ENCODE assay signal across 11 cellular contexts in the genomic region with DNA sequence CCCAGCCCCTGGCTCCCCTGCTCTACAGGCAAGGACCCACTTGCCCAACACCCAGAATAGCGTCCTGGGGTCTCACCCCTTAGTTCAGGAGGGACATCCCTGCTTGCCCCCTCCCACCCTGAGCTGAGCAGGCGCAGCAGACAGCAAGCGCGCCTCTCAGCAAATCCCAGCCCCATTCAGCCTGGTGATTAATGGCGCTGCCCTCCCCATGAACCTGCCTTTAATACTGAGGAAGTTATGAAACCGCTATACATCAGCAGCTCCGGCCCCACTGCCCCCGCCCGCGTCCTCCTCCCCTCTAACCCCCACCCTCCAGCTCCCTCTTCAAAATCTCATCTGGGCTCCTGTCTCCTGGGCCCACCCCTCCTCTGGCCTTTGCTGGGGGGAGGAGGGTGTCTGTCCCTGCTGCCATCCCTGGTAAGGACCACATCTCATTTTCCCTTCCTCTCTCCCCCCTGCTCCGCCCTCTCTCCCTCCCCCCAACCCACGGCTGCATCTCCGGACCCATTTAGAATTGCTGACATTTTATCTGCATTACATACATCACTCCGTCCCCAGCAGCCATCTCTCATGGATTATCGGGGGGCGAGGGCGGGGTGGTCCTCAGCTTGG. TPM values are rescaled to one million over a fixed set of nuclear protein-coding genes. Genes with fewer than 3 reads are reported as not detected.
A peak's percentile ranks its signal among the peaks of the same experiment; 100 is the strongest.
DNase-seq lines count a peak whose midpoint lies in the region; ATAC-seq and TF ChIP-seq lines count a peak whose summit lies in the region.
"Had no signal": no experiment of that assay in that cellular context is flagged by ENCODE, and none has a peak within 500 bp of the region (broad histone marks: within the 10 kb centered on the region; RNA-seq: fewer than 3 reads in every experiment).

No MANE protein-coding gene starts in this region.

- no peak for ATAC-seq in HG02623 (IDR thresholded peaks at IDR 0.05; ENCODE audit: unreplicated experiment)
- no peak for ATAC-seq in HG03342 (IDR thresholded peaks at IDR 0.05; ENCODE audit: unreplicated experiment)
- ATAC-seq in HG03108 (IDR thresholded peaks at IDR 0.05; ENCODE audit: unreplicated experiment) = no peak

- H3K9me3 Mint-ChIP-seq in nephron progenitor cell = no peaks in the 10 kb centered on the region

- no peaks in the 10 kb centered on the region for H3K36me3 Mint-ChIP-seq in nephron progenitor cell (ENCODE audit: low read depth)

- H3K27ac Mint-ChIP-seq in nephron progenitor cell = peak overlapping the region; percentile 32

- peaks cover 88% of the 10 kb centered on the region for H3K4me1 Mint-ChIP-seq in nephron progenitor cell

- peak overlapping the region; percentile 69 for H3K4me3 Mint-ChIP-seq in nephron progenitor cell

- DNase-seq in Daoy (ENCODE audit: low read depth) (peak; percentile 75), NCI-H226 (peak; percentile 90), astrocyte of the hippocampus (ENCODE audit: low read depth, low spot score) (peak; percentile 72), nephron progenitor cell (peak; percentile 65), NCI-H187 (lab: John Stamatoyannopoulos, UW) (no peak)
- DNase-seq: activated CD8-positive, alpha-beta memory T cell treated with anti-CD3 and anti-CD28 coated beads, Interleukin-2, amount 50 U/mL, for 48 hours; kidney glomerular epithelial cell; stimulated activated CD4-positive, alpha-beta T cell treated with anti-CD3 and anti-CD28 coated beads, Interleukin-2, amount 100 ng/mL, for 48 hours had no signal

- H3K27me3 Mint-ChIP-seq in nephron progenitor cell (ENCODE audit: low read depth, poor library complexity) = peaks cover 19% of the 10 kb centered on the region

- TF ChIP-seq CTCF in nephron progenitor cell (IDR thresholded peaks at IDR 0.05) = no peak

RNA-seq across cellular contexts. Expression of a gene that starts 7.1 kb away (rescaled TPM):
- 67.7 and 71.6 TPM in 2 replicates for total RNA-seq in Daoy (2014; rRNA removed; shearing (Covaris generic))

Comparison
In these comparisons a context has a peak if more than half of its experiments do, and no peak if none do; other contexts are left out.
1. DNase-seq: peak in Daoy (single experiment), NCI-H226 (single experiment), astrocyte of the hippocampus (single experiment) and nephron progenitor cell (single experiment); none in NCI-H187 (0 of 2).